Comparison of ENCODE assay signal across 10 cellular contexts in genomic region chr2:47771211-47771610, GRCh38. TPM values are rescaled to one million over a fixed set of nuclear protein-coding genes. Genes with fewer than 3 reads are reported as not detected.
DNase-seq lines count a peak whose midpoint lies in the region; ATAC-seq, FAIRE-seq and TF ChIP-seq lines count a peak whose summit lies in the region.
"Had no signal": no experiment of that assay in that cellular context is flagged by ENCODE, and none has a peak within 500 bp of the region (broad histone marks: within the 10 kb centered on the region; RNA-seq: fewer than 3 reads in every experiment).

No MANE protein-coding gene starts in this region.

- H3K56ac ChIP-seq in H9 (ENCODE audit: insufficient read length, low read depth, low read length) = no peak overlapping the region

- H3K36me3 Mint-ChIP-seq in activated CD4-positive, alpha-beta memory T cell treated with anti-CD3 and anti-CD28 coated beads for 36 hours = no peaks in the 10 kb centered on the region
- peaks cover 0 to 10% (median 5%) of the 10 kb centered on the region in 3 experiments; a peak in 3 of 7 replicates for H3K36me3 Mint-ChIP-seq in H9 (ENCODE audit: insufficient read depth in 1 of 3, low read depth in 3 of 3)

- H3K9me1 ChIP-seq in K562 (ENCODE audit: control insufficient read depth, insufficient read depth, low read length) = no peaks in the 10 kb centered on the region

- no peak overlapping the region for H3K27ac Mint-ChIP-seq in activated CD4-positive, alpha-beta memory T cell treated with anti-CD3 and anti-CD28 coated beads for 36 hours
- no peak overlapping the region for H3K27ac Mint-ChIP-seq in H9

- peak overlapping the region; percentile 70 for H2AFZ ChIP-seq in Loucy (ENCODE audit: low read length)
- peak overlapping the region; percentile 48 for H2AFZ ChIP-seq in K562 (ENCODE audit: low read depth, low read length)
- no peak overlapping the region for H2AFZ ChIP-seq in H9 (ENCODE audit: low read length)

- no peaks in the 10 kb centered on the region for H4K20me1 ChIP-seq in Loucy (ENCODE audit: insufficient read depth, low read length, poor library complexity, severe bottlenecking)
- H4K20me1 ChIP-seq in K562 (replicated peaks; ENCODE audit: control insufficient read depth, insufficient read depth, low read length) = no peaks in the 10 kb centered on the region
- H4K20me1 ChIP-seq in H9 (ENCODE audit: control insufficient read depth, insufficient read depth, insufficient read length) = no peaks in the 10 kb centered on the region

- no peak overlapping the region for H4K8ac ChIP-seq in H9 (replicated peaks; ENCODE audit: insufficient read length, low read depth, low read length)

- H3K14ac ChIP-seq in H9 (ENCODE audit: insufficient read depth, low read length) = no peak overlapping the region

- H4K5ac ChIP-seq in H9 (ENCODE audit: insufficient read length, low read depth, low read length) = no peak overlapping the region

- H3K23ac ChIP-seq in H9 (ENCODE audit: insufficient read length, low read depth, low read length) = no peak overlapping the region

- H3K79me2 ChIP-seq in Loucy (ENCODE audit: insufficient read depth, low read length) = no peaks in the 10 kb centered on the region
- H3K79me2 ChIP-seq in K562 (ENCODE audit: control insufficient read depth, insufficient read depth, low read length) = no peaks in the 10 kb centered on the region
- H3K79me2 ChIP-seq in H9 (ENCODE audit: insufficient read depth, low read length) = no peaks in the 10 kb centered on the region

- no peaks in the 10 kb centered on the region for H3K79me1 ChIP-seq in H9 (ENCODE audit: insufficient read depth, low read depth, low read length, poor library complexity, severe bottlenecking)

- FAIRE-seq in K562 (lab: Jason Lieb, UNC) (no peak), D721Med (lab: Jason Lieb, UNC) (no peak)

- no peak overlapping the region for H3K4me3 Mint-ChIP-seq in activated CD4-positive, alpha-beta memory T cell treated with anti-CD3 and anti-CD28 coated beads for 36 hours
- H3K4me3 Mint-ChIP-seq in H9 = no peak overlapping the region
- H3K4me3 Mint-ChIP-seq: neural crest cell had no signal

- H3T11ph ChIP-seq in H9 (ENCODE audit: low read length) = no peak overlapping the region

- no peaks in the 10 kb centered on the region for H3K27me3 Mint-ChIP-seq in activated CD4-positive, alpha-beta memory T cell treated with anti-CD3 and anti-CD28 coated beads for 36 hours
- H3K27me3 Mint-ChIP-seq in H9 (ENCODE audit: low read depth) = no peaks in the 10 kb centered on the region; the same call in 1 of the 2 replicates

- no peak overlapping the region for H3K4ac ChIP-seq in H9 (ENCODE audit: low read depth, low read length)

- no peaks in the 10 kb centered on the region for H3K9me2 ChIP-seq in Loucy (replicated peaks; ENCODE audit: low read depth, low read length)

- no peak overlapping the region for H2BK20ac ChIP-seq in H9 (ENCODE audit: low read depth, low read length, poor library complexity, severe bottlenecking)

- CTCF ChIA-PET in K562 (lab: Yijun Ruan, JAX; ENCODE audit: low intra/inter-chr PET ratio) = no interaction called here
- CTCF ChIA-PET in activated CD4-positive, alpha-beta memory T cell treated with anti-CD3 and anti-CD28 coated beads for 36 hours (lab: Charles Lee) = interaction anchor here (0.8 to 1.3 kb wide), 3 partner anchors 9 to 436 kb away, joined by 3 to 4 read pairs (median 3); no protein-coding TSS in a partner anchor

- no peak overlapping the region for H2BK12ac ChIP-seq in H9 (ENCODE audit: insufficient read length, low read depth, low read length)

- no peaks in the 10 kb centered on the region for H3K23me2 ChIP-seq in H9 (ENCODE audit: insufficient read length, low read depth, low read length, poor library complexity, severe bottlenecking)

- ATAC-seq in K562 (peak; percentile 33), sciatic nerve (no peak)
- ATAC-seq: body of pancreas had no signal

- H3K4me1 ChIP-seq in Loucy (ENCODE audit: insufficient read depth, low read length, poor library complexity, severe bottlenecking) (no peaks in the 10 kb centered on the region), K562 (replicated peaks in 1 of 2; ENCODE audit: control insufficient read depth in 2 of 2, insufficient read depth in 2 of 2, low read length in 2 of 2) (peaks cover 0 to 5% of the 10 kb centered on the region in 2 experiments; a peak in 2 of 5 replicates), H9 (ENCODE audit: insufficient read depth, low read length) (peaks cover 2% of the 10 kb centered on the region; the same call in 1 of the 2 replicates)

- H2BK5ac ChIP-seq in H9 (ENCODE audit: insufficient read length, low read length) = no peak overlapping the region

- H2BK120ac ChIP-seq in H9 (ENCODE audit: low read depth, low read length, poor library complexity, severe bottlenecking) = no peak overlapping the region

- H3K9ac ChIP-seq in Loucy (ENCODE audit: low read depth, low read length, poor library complexity, severe bottlenecking) (no peak overlapping the region), K562 (ENCODE audit: insufficient read depth in 1 of 2, low read depth in 2 of 2, low read length in 2 of 2) (no peak overlapping the region), H9 (ENCODE audit: extremely low read depth, insufficient read length, low read length) (no peak overlapping the region)

- in situ Hi-C loops in K562 (cut with MboI) = no loop called here

- no TSS peak for BruUV-seq in K562 (replicated peaks; lab: Mats Ljungman, UMichigan)

- H3K9me3 Mint-ChIP-seq in activated CD4-positive, alpha-beta memory T cell treated with anti-CD3 and anti-CD28 coated beads for 36 hours = no peaks in the 10 kb centered on the region
- peaks cover 0 to 6% of the 10 kb centered on the region in 2 experiments; a peak in 2 of 5 replicates for H3K9me3 Mint-ChIP-seq in H9
- H3K9me3 Mint-ChIP-seq: neural crest cell had no signal

- POLR2A ChIA-PET in K562 (lab: Yijun Ruan, JAX) = interaction anchor here (0.6 to 2.1 kb wide), 2 partner anchors 12 to 113 kb away, joined by 3 to 10 read pairs; partner anchors contain the start of gene MSH6
- POLR2A ChIA-PET in activated CD4-positive, alpha-beta memory T cell treated with anti-CD3 and anti-CD28 coated beads for 36 hours (lab: Charles Lee) = interaction anchor here (1.2 kb wide), 1 partner anchor 12 kb away, joined by 4 read pairs; the partner anchor contains the start of gene MSH6

- H3F3A ChIP-seq in Loucy (ENCODE audit: low read depth) = no peaks in the 10 kb centered on the region

- intact Hi-C loops in K562 (cut with micrococcal nuclease) = no loop called here
- intact Hi-C loops in activated CD4-positive, alpha-beta memory T cell treated with anti-CD3 and anti-CD28 coated beads for 36 hours (cut with micrococcal nuclease) = no loop called here
- intact Hi-C loops in sciatic nerve (cut with DNase I) = no loop called here

- H2AK5ac ChIP-seq in H9 (ENCODE audit: insufficient read length, low read length) = no peak overlapping the region

- H4K91ac ChIP-seq in H9 (ENCODE audit: insufficient read length, low read depth, low read length) = no peak overlapping the region

- no peaks in the 10 kb centered on the region for H3K9me3 ChIP-seq in Loucy (ENCODE audit: insufficient read depth, low read depth, low read length)
- no peaks in the 10 kb centered on the region for H3K9me3 ChIP-seq in K562 (replicated peaks; ENCODE audit: control insufficient read depth, insufficient read depth, low read depth, low read length)
- no peaks in the 10 kb centered on the region for H3K9me3 ChIP-seq in H9 (ENCODE audit: control insufficient read depth, low read depth, low read length)
- H3K9me3 ChIP-seq: body of pancreas had no signal

- H3K36me3 ChIP-seq in Loucy (ENCODE audit: insufficient read depth, low read length) (no peaks in the 10 kb centered on the region), K562 (ENCODE audit: control insufficient read depth, insufficient read depth, low read length) (no peaks in the 10 kb centered on the region)

- no peak for TF ChIP-seq CTCF in Loucy (conservative IDR thresholded peaks at IDR 0.05; ENCODE audit: low read length)
- no peak for TF ChIP-seq CTCF in K562 (IDR thresholded peaks at IDR 0.05 in 2 of 3, conservative IDR thresholded peaks at IDR 0.05 in 1 of 3; ENCODE audit: insufficient read depth in 2 of 3, low read depth in 1 of 3, low read length in 3 of 3)
- TF ChIP-seq CTCF in D721Med (IDR thresholded peaks at IDR 0.05; ENCODE audit: insufficient read depth, missing control alignments) = no peak
- no peak for TF ChIP-seq CTCF in H9 (conservative IDR thresholded peaks at IDR 0.05)

- no peak for TF ChIP-seq POLR2A in K562 (conservative IDR thresholded peaks at IDR 0.05)

- DNase-seq in DMS53 (lab: John Stamatoyannopoulos, UW) (peak; percentile 79), K562 (ENCODE audit: extremely low read depth in 1 of 4, low spot score in 3 of 4) (peak; percentile 24 to 42 (median 38)), midbrain (lab: John Stamatoyannopoulos, UW) (peak; percentile 90), D721Med (ENCODE audit: insufficient read length, low spot score) (no peak), H9 (no peak), sciatic nerve (ENCODE audit: low spot score) (no peak)
- no peak for DNase-seq in activated CD4-positive, alpha-beta memory T cell treated with anti-CD3 and anti-CD28 coated beads for 36 hours

- H3K4me2 ChIP-seq in Loucy (ENCODE audit: low read depth, low read length, poor library complexity, severe bottlenecking) (no peak overlapping the region), K562 (ENCODE audit: insufficient read depth, low read length) (no peak overlapping the region; the same call in 1 of the 2 replicates), H9 (ENCODE audit: insufficient read depth, insufficient read length, low read length) (no peak overlapping the region)

- H2BK15ac ChIP-seq in H9 (ENCODE audit: low read depth, low read length) = no peak overlapping the region

- H3K4me1 Mint-ChIP-seq in activated CD4-positive, alpha-beta memory T cell treated with anti-CD3 and anti-CD28 coated beads for 36 hours (ENCODE audit: low read depth) = peaks cover 2% of the 10 kb centered on the region
- peaks cover 14 to 15% of the 10 kb centered on the region in 2 experiments for H3K4me1 Mint-ChIP-seq in H9

- no peak for TF ChIP-seq RAD21 in K562 (CRISPR knock-in tag; conservative IDR thresholded peaks at IDR 0.05 in 1 of 2, IDR thresholded peaks at IDR 0.05 in 1 of 2)

- H3K27ac ChIP-seq in K562 (ENCODE audit: extremely low read depth, low read depth, low read length) (no peak overlapping the region), H9 (ENCODE audit: insufficient read length, low read depth, low read length) (no peak overlapping the region)
- H3K27ac ChIP-seq: body of pancreas had no signal

- H3K18ac ChIP-seq in H9 (ENCODE audit: insufficient read length, low read depth, low read length) = no peak overlapping the region

- no peak for TF ChIP-seq EP300 in K562 (IDR thresholded peaks at IDR 0.05; ENCODE audit: low read length)

- H3K4me3 ChIP-seq in Loucy (ENCODE audit: low read length, poor library complexity, severe bottlenecking) (no peak overlapping the region), K562 (no peak overlapping the region)
- H3K4me3 ChIP-seq: body of pancreas had no signal

- H3K27me3 ChIP-seq in Loucy (ENCODE audit: insufficient read depth, low read length, poor library complexity, severe bottlenecking) (no peaks in the 10 kb centered on the region), K562 (ENCODE audit: control insufficient read depth in 2 of 2, insufficient read depth in 2 of 2, low read length in 2 of 2) (no peaks in the 10 kb centered on the region), H9 (ENCODE audit: insufficient read depth, low read length) (no peaks in the 10 kb centered on the region)
- H3K27me3 ChIP-seq: body of pancreas had no signal

RNA-seq across cellular contexts. Expression of gene MSH6, which starts 11.7 kb away (rescaled TPM):
- 38.9 and 108 TPM in 2 replicates for total RNA-seq in K562 (2011; cell fraction: chromatin; rRNA removed; ENCODE audit: low replicate concordance)
- 25.7 and 28.0 TPM in 2 replicates for total RNA-seq in K562 (2011; cell fraction: nucleolus; rRNA removed)
- 39.7 and 43.1 TPM in 2 replicates for total RNA-seq in K562 (2011; cell fraction: nucleoplasm; rRNA removed)
- total RNA-seq in K562 (2014; rRNA removed) = 72.3 and 112 TPM in 2 replicates
- 147 and 189 TPM in 2 replicates for total RNA-seq in K562 (2014; rRNA removed; fragmentation: Illumina TruSeq; extraction: Trizol)
- total RNA-seq in K562 (2015; rRNA removed; fragmentation: Illumina TruSeq; extraction: Trizol) = 107 and 122 TPM in 2 replicates
- 142 and 146 TPM in 2 replicates for total RNA-seq in K562 (2021)
- polyA plus RNA-seq in K562 (2011; rRNA removed) = 54.4 and 74.7 TPM in 2 replicates
- polyA plus RNA-seq in K562 (2011; cell fraction: cytosol; rRNA removed) = 29.7 and 38.7 TPM in 2 replicates
- polyA plus RNA-seq in K562 (2011; cell fraction: nucleus; rRNA removed) = 19.6 and 27.8 TPM in 2 replicates
- polyA plus RNA-seq in K562 (2012) = 54.1 and 63.9 TPM in 2 replicates
- polyA plus RNA-seq in K562 (2014; fragmentation: Illumina TruSeq; extraction: Trizol) = 99.9 and 127 TPM in 2 replicates
- 10 to 100 TPM; 15.3 to 30.3 TPM for polyA plus RNA-seq in K562 (2014; fragmentation: Nextera tagmentation; extraction: Ambion mirVana)
- polyA plus RNA-seq in K562 (2014; rRNA removed) = 78.0 and 80.5 TPM in 2 replicates
- polyA minus RNA-seq in K562 (2011; rRNA and poly(A)+ RNA removed) = 127 and 153 TPM in 2 replicates
- 69.2 and 76.6 TPM in 2 replicates for polyA minus RNA-seq in K562 (2011; cell fraction: cytosol; rRNA and poly(A)+ RNA removed)
- polyA minus RNA-seq in K562 (2011; cell fraction: nucleus; rRNA and poly(A)+ RNA removed) = 16.4 and 32.9 TPM in 2 replicates
- total RNA-seq in activated CD4-positive, alpha-beta memory T cell treated with anti-CD3 and anti-CD28 coated beads for 36 hours = 100 to 1,000 TPM; 131 to 140 TPM
- total RNA-seq in H9 (2021) = 303 and 313 TPM in 2 replicates
- total RNA-seq in sciatic nerve = 50.3 TPM

Comparison
In these comparisons a context has a peak if more than half of its experiments do, and no peak if none do; other contexts are left out.
1. DNase-seq: peak in DMS53 (single experiment), K562 (4 of 4) and midbrain (single experiment); none in activated CD4-positive, alpha-beta memory T cell treated with anti-CD3 and anti-CD28 coated beads for 36 hours (single experiment), D721Med (single experiment), H9 (single experiment) and sciatic nerve (single experiment).